Comparison of ENCODE assay signal across 1 cellular context in genomic region chr1:203519053-203519770, GRCh38.
TF ChIP-seq lines count a peak whose summit lies in the region.

No MANE protein-coding gene starts in this region.

TF ChIP-seq in SK-N-SH, 30 proteins besides CTCF, POLR2A, EP300 and RAD21:
- TF ChIP-seq NRF1 (IDR thresholded peaks at IDR 0.05; ENCODE audit: low read depth, low read length) (no peak), USF2 (IDR thresholded peaks at IDR 0.05; ENCODE audit: borderline replicate concordance, low read depth, low read length) (no peak), FOXJ3 (CRISPR knock-in tag; IDR thresholded peaks at IDR 0.05) (no peak), MAX (IDR thresholded peaks at IDR 0.05; ENCODE audit: low read depth) (no peak), PBX3 (IDR thresholded peaks at IDR 0.05) (peak; percentile 94), CHD2 (IDR thresholded peaks at IDR 0.05; ENCODE audit: low read length, partially characterized antibody) (no peak), GATA2 (CRISPR knock-in tag; IDR thresholded peaks at IDR 0.05) (no peak), ZBTB33 (IDR thresholded peaks at IDR 0.05; ENCODE audit: borderline replicate concordance, low read depth) (no peak), RCOR1 (IDR thresholded peaks at IDR 0.05; ENCODE audit: low read length) (no peak), FOSL2 (IDR thresholded peaks at IDR 0.05; ENCODE audit: borderline replicate concordance, low read depth) (peak; percentile 65; the same call in 1 of the 2 replicates), RFX5 (IDR thresholded peaks at IDR 0.05; ENCODE audit: low read length) (no peak), RXRA (IDR thresholded peaks at IDR 0.05; ENCODE audit: borderline replicate concordance, low read depth) (peak; percentile 25; the same call in 1 of the 2 replicates), USF1 (IDR thresholded peaks at IDR 0.05; ENCODE audit: borderline replicate concordance, low read depth) (no peak; the same call in 1 of the 2 replicates), EZH2phosphoT487 (IDR thresholded peaks at IDR 0.05; ENCODE audit: borderline replicate concordance, low read depth) (no peak), NFIC (IDR thresholded peaks at IDR 0.05; ENCODE audit: borderline replicate concordance) (peak; percentile 50; the same call in 1 of the 2 replicates), GABPA (IDR thresholded peaks at IDR 0.05; ENCODE audit: low read depth) (no peak), JUND (IDR thresholded peaks at IDR 0.05) (peak; percentile 69), MXI1 (IDR thresholded peaks at IDR 0.05; ENCODE audit: low read depth, low read length) (no peak), TEAD4 (IDR thresholded peaks at IDR 0.05; ENCODE audit: borderline replicate concordance, insufficient read depth) (no peak), YY1 (IDR thresholded peaks at IDR 0.05; ENCODE audit: low read depth) (no peak), TCF12 (IDR thresholded peaks at IDR 0.05) (peak; percentile 96), TAF1 (IDR thresholded peaks at IDR 0.05; ENCODE audit: borderline replicate concordance, low read depth, low read length) (no peak), MEF2A (IDR thresholded peaks at IDR 0.05; ENCODE audit: borderline replicate concordance, low read depth) (no peak), SIN3A (IDR thresholded peaks at IDR 0.05; ENCODE audit: borderline replicate concordance, low read depth, low read length) (no peak), FOXM1 (IDR thresholded peaks at IDR 0.05; ENCODE audit: low read depth) (no peak), SMC3 (IDR thresholded peaks at IDR 0.05; ENCODE audit: low read depth, low read length) (no peak), ELF1 (IDR thresholded peaks at IDR 0.05) (no peak), IRF3 (IDR thresholded peaks at IDR 0.05; ENCODE audit: low read depth, low read length) (no peak), POLR2AphosphoS5 (IDR thresholded peaks at IDR 0.05; ENCODE audit: low read depth, low read length) (peak; percentile 29; the same call in 1 of the 2 replicates), REST (IDR thresholded peaks at IDR 0.05; ENCODE audit: low read depth, low read length) (peak; percentile 82)
TF ChIP-seq in SK-N-SH: peak in this region for 8.
